Comparison of ENCODE assay signal across 15 cellular contexts in genomic region chr10:130185591-130185990, GRCh38. TPM values are rescaled to one million over a fixed set of nuclear protein-coding genes. Genes with fewer than 3 reads are reported as not detected.
DNase-seq lines count a peak whose midpoint lies in the region; ATAC-seq, FAIRE-seq and TF ChIP-seq lines count a peak whose summit lies in the region.
"Had no signal": no experiment of that assay in that cellular context is flagged by ENCODE, and none has a peak within 500 bp of the region (broad histone marks: within the 10 kb centered on the region; RNA-seq: fewer than 3 reads in every experiment).

No MANE protein-coding gene starts in this region.

- no peak overlapping the region for H3K14ac ChIP-seq in mesenchymal stem cell (ENCODE audit: low read length in 2 of 2)

- peaks cover 9 to 11% of the 10 kb centered on the region in 2 experiments for H3K36me3 ChIP-seq in GM12878 (ENCODE audit: control insufficient read depth in 2 of 2, insufficient read depth in 2 of 2, low read length in 1 of 2)
- H3K36me3 ChIP-seq in mesenchymal stem cell (ENCODE audit: control insufficient read depth in 1 of 2, insufficient read depth in 2 of 2, low read depth in 1 of 2, low read length in 2 of 2): peaks cover 61 to 75% of the 10 kb centered on the region in 2 experiments

- H3K4me1 ChIP-seq in GM12878 (ENCODE audit: control insufficient read depth, insufficient read depth, low read length): no peaks in the 10 kb centered on the region
- peaks cover 9% of the 10 kb centered on the region for H3K4me1 ChIP-seq in mesenchymal stem cell (ENCODE audit: control insufficient read depth, insufficient read depth, low read depth, low read length)
- H3K4me1 ChIP-seq: BE2C had no signal

- TF ChIP-seq EP300 in GM12878 (IDR thresholded peaks at IDR 0.05; ENCODE audit: borderline replicate concordance in 1 of 2, control insufficient read depth in 1 of 2, low read depth in 2 of 2, low read length in 2 of 2): no peak

- no peak for FAIRE-seq in GM12878 (lab: Jason Lieb, UNC)
- no peak for FAIRE-seq in GM12891 (lab: Jason Lieb, UNC)
- FAIRE-seq: H1 had no signal

- peak overlapping the region; percentile 10 for H2BK5ac ChIP-seq in mesenchymal stem cell (ENCODE audit: low read depth, low read length, poor library complexity, severe bottlenecking)

- H3K9ac ChIP-seq in GM12878 (ENCODE audit: control insufficient read depth, insufficient read depth, low read length) (no peak overlapping the region), mesenchymal stem cell (ENCODE audit: low read length) (no peak overlapping the region)

- no peak for ATAC-seq in activated naive CD4-positive, alpha-beta T cell treated with anti-CD3 and anti-CD28 coated beads, Interleukin-2, amount 50 U/mL, for 72 hours
- ATAC-seq in GM12878: no peak
- ATAC-seq in stimulated activated memory B cell treated with anti-CD40 and anti-IgM and Interleukin-4, amounts not matched to agents 10 μg/mL and 1 μg/mL and 100 μg/mL, for 72 hours: no peak

- H3K18ac ChIP-seq in mesenchymal stem cell (ENCODE audit: low read depth in 1 of 2, low read length in 2 of 2): no peak overlapping the region

- BruUV-seq in GM12878 (replicated peaks; lab: Mats Ljungman, UMichigan): TSS peak; percentile 22

- H3K4me3 Mint-ChIP-seq in stimulated activated memory B cell treated with anti-CD40 and anti-IgM and Interleukin-4, amounts not matched to agents 10 μg/mL and 1 μg/mL and 100 μg/mL, for 72 hours: no peak overlapping the region

- no peaks in the 10 kb centered on the region for H3K79me2 ChIP-seq in GM12878 (ENCODE audit: control insufficient read depth, insufficient read depth, low read length)

- no peaks in the 10 kb centered on the region for H3K27me3 Mint-ChIP-seq in stimulated activated memory B cell treated with anti-CD40 and anti-IgM and Interleukin-4, amounts not matched to agents 10 μg/mL and 1 μg/mL and 100 μg/mL, for 72 hours
- H3K27me3 Mint-ChIP-seq: CD4-positive, alpha-beta memory T cell had no signal

- H3K79me1 ChIP-seq in mesenchymal stem cell (replicated peaks; ENCODE audit: low read length, poor library complexity, severe bottlenecking): peaks cover 30% of the 10 kb centered on the region

- no peak overlapping the region for H4K8ac ChIP-seq in mesenchymal stem cell (ENCODE audit: low read length)

- H3K4me2 ChIP-seq in GM12878 (ENCODE audit: control insufficient read depth, insufficient read depth) (no peak overlapping the region), mesenchymal stem cell (ENCODE audit: low read length, poor library complexity, severe bottlenecking) (no peak overlapping the region)

- H4K20me1 ChIP-seq in GM12878 (ENCODE audit: control insufficient read depth, insufficient read depth): no peaks in the 10 kb centered on the region

- no peaks in the 10 kb centered on the region for H3K27me3 ChIP-seq in GM12878 (replicated peaks in 1 of 2; ENCODE audit: control insufficient read depth in 2 of 2, insufficient read depth in 2 of 2, low read length in 1 of 2)
- no peaks in the 10 kb centered on the region for H3K27me3 ChIP-seq in mesenchymal stem cell (ENCODE audit: control insufficient read depth in 1 of 2, insufficient read depth in 1 of 2, low read length in 2 of 2)
- H3K27me3 ChIP-seq: BE2C had no signal

- CTCF ChIA-PET in GM12878 (lab: Yijun Ruan, JAX): interaction anchor here (1.3 kb wide), 1 partner anchor 16 kb away, joined by 3 read pairs; no protein-coding TSS in a partner anchor

- no peak overlapping the region for H3K23ac ChIP-seq in mesenchymal stem cell (ENCODE audit: low read length in 2 of 2)

- RAD21 ChIA-PET in GM12878 (lab: Charles Lee; ENCODE audit: unreplicated experiment): no interaction called here

- no peak for TF ChIP-seq POLR2A in GM12878 (IDR thresholded peaks at IDR 0.05; ENCODE audit: low read depth, low read length)
- TF ChIP-seq POLR2A in GM12891 (IDR thresholded peaks at IDR 0.05; ENCODE audit: low read depth, low read length): no peak

- no peak overlapping the region for H2BK120ac ChIP-seq in mesenchymal stem cell (ENCODE audit: low read depth, low read length)

- TF ChIP-seq RAD21 in GM12878 (IDR thresholded peaks at IDR 0.05; ENCODE audit: insufficient read depth, low read depth, low read length): no peak

- POLR2A ChIA-PET in GM12878 (lab: Charles Lee): no interaction called here

- no peak overlapping the region for H3K4me3 ChIP-seq in GM12878
- H3K4me3 ChIP-seq in mesenchymal stem cell (ENCODE audit: insufficient read depth in 1 of 2, low read depth in 1 of 2, low read length in 2 of 2): no peak overlapping the region
- H3K4me3 ChIP-seq: HAP-1 had no signal

- H3K9me3 ChIP-seq in GM12878 (replicated peaks; ENCODE audit: control insufficient read depth, insufficient read depth, low read length) (no peaks in the 10 kb centered on the region), mesenchymal stem cell (ENCODE audit: control insufficient read depth, low read length) (no peaks in the 10 kb centered on the region)
- H3K9me3 ChIP-seq: BE2C, HAP-1 had no signal

- no peak overlapping the region for H2AK5ac ChIP-seq in mesenchymal stem cell (ENCODE audit: low read length, severe bottlenecking)

- peaks cover 25% of the 10 kb centered on the region for H3K4me1 Mint-ChIP-seq in stimulated activated memory B cell treated with anti-CD40 and anti-IgM and Interleukin-4, amounts not matched to agents 10 μg/mL and 1 μg/mL and 100 μg/mL, for 72 hours

- TF ChIP-seq CTCF in GM12878 (IDR thresholded peaks at IDR 0.05 in 2 of 3, conservative IDR thresholded peaks at IDR 0.05 in 1 of 3; ENCODE audit: control insufficient read depth in 2 of 3, extremely low read depth in 1 of 3, insufficient read depth in 1 of 3, low read depth in 3 of 3, low read length in 3 of 3): no peak

- peaks cover 4 to 12% of the 10 kb centered on the region in 2 donors for H3K36me3 Mint-ChIP-seq in activated naive CD4-positive, alpha-beta T cell treated with anti-CD3 and anti-CD28 coated beads, Interleukin-2, amount 50 U/mL, for 72 hours
- H3K36me3 Mint-ChIP-seq in stimulated activated memory B cell treated with anti-CD40 and anti-IgM and Interleukin-4, amounts not matched to agents 10 μg/mL and 1 μg/mL and 100 μg/mL, for 72 hours: peaks cover 66% of the 10 kb centered on the region

- DNase-seq in activated naive CD4-positive, alpha-beta T cell treated with anti-CD3 and anti-CD28 coated beads, Interleukin-2, amount 50 U/mL, for 72 hours (ENCODE audit: low spot score in 2 of 2): no peak
- DNase-seq in activated naive CD4-positive, alpha-beta T cell (lab: John Stamatoyannopoulos, UW): no peak
- DNase-seq in GM12878 (ENCODE audit: low read depth, low spot score) (no peak), mesenchymal stem cell (no peak), NCI-H2227 treated with DMSO at 0.1 percent for 48 hours (lab: John Stamatoyannopoulos, UW) (no peak), GM12891 (ENCODE audit: insufficient read length, low spot score) (no peak), NOMO-1 treated with DMSO at 0.1 percent for 48 hours (lab: John Stamatoyannopoulos, UW; ENCODE audit: unreplicated experiment) (no peak)
- DNase-seq: BE2C; CD4-positive, alpha-beta memory T cell; DND-41; GDM1 had no signal

- intact Hi-C loops in GM12878 (cut with micrococcal nuclease; ENCODE audit: unreplicated experiment): no loop called here

- no peaks in the 10 kb centered on the region for H3K9me3 Mint-ChIP-seq in activated naive CD4-positive, alpha-beta T cell treated with anti-CD3 and anti-CD28 coated beads, Interleukin-2, amount 50 U/mL, for 72 hours
- H3K9me3 Mint-ChIP-seq in stimulated activated memory B cell treated with anti-CD40 and anti-IgM and Interleukin-4, amounts not matched to agents 10 μg/mL and 1 μg/mL and 100 μg/mL, for 72 hours: no peaks in the 10 kb centered on the region
- H3K9me3 Mint-ChIP-seq: CD4-positive, alpha-beta memory T cell had no signal

- H3K27ac Mint-ChIP-seq in activated naive CD4-positive, alpha-beta T cell treated with anti-CD3 and anti-CD28 coated beads, Interleukin-2, amount 50 U/mL, for 72 hours: peak overlapping the region; percentile 15 to 38
- peak overlapping the region; percentile 33 for H3K27ac Mint-ChIP-seq in stimulated activated memory B cell treated with anti-CD40 and anti-IgM and Interleukin-4, amounts not matched to agents 10 μg/mL and 1 μg/mL and 100 μg/mL, for 72 hours

- H4K91ac ChIP-seq in mesenchymal stem cell (ENCODE audit: low read length): no peak overlapping the region

- no peak overlapping the region for H2BK12ac ChIP-seq in mesenchymal stem cell (ENCODE audit: low read length in 2 of 2)

- 87% methylated on average over 11 of the region's 11 CpGs for WGBS in GM12878 (ENCODE audit: insufficient coverage, insufficient replicate concordance, low lambda C conversion rate, missing lambda C conversion rate)
- 96% methylated on average over 11 of the region's 11 CpGs for WGBS in mesenchymal stem cell

- SMC1A ChIA-PET in GM12878 (lab: Charles Lee; ENCODE audit: uncharacterized antibody, unreplicated experiment): no interaction called here

- no peak overlapping the region for H2BK15ac ChIP-seq in mesenchymal stem cell (ENCODE audit: low read depth, poor library complexity, severe bottlenecking)

- no peak overlapping the region for H3K27ac ChIP-seq in GM12878 (ENCODE audit: control insufficient read depth, insufficient read depth)
- no peak overlapping the region for H3K27ac ChIP-seq in mesenchymal stem cell (ENCODE audit: low read length, poor library complexity, severe bottlenecking)
- H3K27ac ChIP-seq: C4-2B had no signal

- H3K4ac ChIP-seq in mesenchymal stem cell (ENCODE audit: low read depth in 1 of 2, low read length in 2 of 2): no peak overlapping the region

- in situ Hi-C loops in GM12878 (cut with MboI): loop anchor here (5.0 to 10.0 kb wide), 3 partner anchors 1602 to 1839 kb away; no protein-coding TSS in a partner anchor

- H2AFZ ChIP-seq in GM12878 (ENCODE audit: control insufficient read depth, low read depth, low read length) (no peak overlapping the region), mesenchymal stem cell (ENCODE audit: low read depth, low read length) (no peak overlapping the region)

RNA-seq across cellular contexts. Expression of gene GLRX3, which starts 49.4 kb away (rescaled TPM):
- total RNA-seq in activated naive CD4-positive, alpha-beta T cell treated with anti-CD3 and anti-CD28 coated beads, Interleukin-2, amount 50 U/mL, for 72 hours: 100 to 1,000 TPM in 1 of 2 donors, 10 to 100 TPM in 1; 94.1 to 103 TPM
- total RNA-seq in GM12878 (2013; cell fraction: nucleolus; rRNA removed): 57.1 and 69.3 TPM in 2 replicates
- total RNA-seq in GM12878 (2014; rRNA removed) (94.7 and 122 TPM in 2 replicates), GM12878 (2014; rRNA removed; fragmentation: Illumina TruSeq; extraction: Trizol) (128 and 132 TPM in 2 replicates), GM12878 (2021) (123 and 127 TPM in 2 replicates)
- 35.2 TPM for polyA plus RNA-seq in GM12878 (2011; ENCODE audit: low read depth)
- polyA plus RNA-seq in GM12878 (2011; rRNA removed) (125 and 176 TPM in 2 replicates), GM12878 (2014; fragmentation: Illumina TruSeq; extraction: Trizol) (151 and 160 TPM in 2 replicates), GM12878 (2014; fragmentation: Nextera tagmentation; extraction: Ambion mirVana) (100 to 1,000 TPM; 131 to 171 TPM), GM12878 (2014; rRNA removed) (92.2 and 125 TPM in 2 replicates), GM12878 (2016; fragmentation: Nextera tagmentation; extraction: Ambion mirVana) (100 to 1,000 TPM; 204 to 209 TPM)
- 84.5 and 88.0 TPM in 2 replicates for polyA plus RNA-seq in GM12878 (2011; cell fraction: cytosol; rRNA removed)
- 42.0 and 56.2 TPM in 2 replicates for polyA plus RNA-seq in GM12878 (2011; cell fraction: nucleus; rRNA removed)
- 85.3 and 87.3 TPM in 2 replicates for polyA plus RNA-seq in GM12878 (2012)
- 23.6 and 24.9 TPM in 2 replicates for polyA minus RNA-seq in GM12878 (2011; rRNA and poly(A)+ RNA removed)
- polyA minus RNA-seq in GM12878 (2011; cell fraction: cytosol; rRNA and poly(A)+ RNA removed): 15.4 and 16.9 TPM in 2 replicates
- polyA minus RNA-seq in GM12878 (2011; cell fraction: nucleus; rRNA and poly(A)+ RNA removed): 9.6 and 26.6 TPM in 2 replicates
- polyA plus RNA-seq in mesenchymal stem cell (2013, experiment 1 of 2): 136 TPM
- 138 TPM for polyA plus RNA-seq in mesenchymal stem cell (2013, experiment 2 of 2)
- 106 TPM for polyA plus RNA-seq in GM12891 (2012; ENCODE audit: low read depth, missing spikeins)
